ENCODE assay signal across 1 cellular context in genomic region chr15:75347222-75348033, GRCh38.
A peak's percentile ranks its signal among the peaks of the same experiment; 100 is the strongest.
TF ChIP-seq lines count a peak whose summit lies in the region.

No MANE protein-coding gene starts in this region.

TF ChIP-seq in HCT116, 20 proteins besides CTCF, POLR2A, EP300 and RAD21:
- TF ChIP-seq ELF1 (IDR thresholded peaks at IDR 0.05; ENCODE audit: borderline replicate concordance, low read depth) (no peak; the same call in 1 of the 2 replicates), SIN3A (IDR thresholded peaks at IDR 0.05; ENCODE audit: low read depth) (0 out of 2 replicates have a peak, but pooled peaks have one; percentile 46), EGR1 (IDR thresholded peaks at IDR 0.05; ENCODE audit: low read depth) (peak; percentile 48; the same call in 1 of the 2 replicates), ZFX (IDR thresholded peaks at IDR 0.05) (peak; percentile 51), YY1 (IDR thresholded peaks at IDR 0.05; ENCODE audit: extremely low read depth, insufficient replicate concordance, low read depth, low read length) (peak; percentile 56), ATF3 (IDR thresholded peaks at IDR 0.05) (no peak), SP1 (IDR thresholded peaks at IDR 0.05; ENCODE audit: low read depth) (peak; percentile 86), ZNF274 (IDR thresholded peaks at IDR 0.05; ENCODE audit: low read depth, low read length) (no peak)
- TF ChIP-seq, protein P1, sequence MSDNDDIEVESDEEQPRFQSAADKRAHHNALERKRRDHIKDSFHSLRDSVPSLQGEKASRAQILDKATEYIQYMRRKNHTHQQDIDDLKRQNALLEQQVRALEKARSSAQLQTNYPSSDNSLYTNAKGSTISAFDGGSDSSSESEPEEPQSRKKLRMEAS (IDR thresholded peaks at IDR 0.05): peak; percentile 45
